In the genomic region with DNA sequence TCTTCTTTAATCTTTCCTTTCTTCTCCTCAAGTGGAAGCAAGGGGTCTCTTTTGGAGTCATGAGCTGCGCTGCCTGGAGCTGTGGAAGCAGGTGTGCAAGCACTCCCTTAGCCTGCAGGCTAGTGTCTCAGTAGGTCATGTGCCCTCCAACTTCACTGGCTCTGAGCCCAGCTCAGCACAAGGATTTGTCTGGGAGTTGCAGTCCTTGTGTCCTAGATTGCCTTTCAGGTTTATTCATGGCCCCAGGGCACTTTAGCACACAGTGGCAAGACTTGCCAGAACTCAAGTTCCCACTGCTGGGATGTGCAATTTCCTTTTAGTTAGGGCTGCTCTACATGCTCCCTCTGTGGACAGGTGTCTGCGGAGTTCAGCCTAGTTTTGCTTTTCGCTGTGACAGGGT, we compare ENCODE assay signal across 21 cellular contexts.
DNase-seq lines count a peak whose midpoint lies in the region; ATAC-seq and TF ChIP-seq lines count a peak whose summit lies in the region.
"Had no signal": no experiment of that assay in that cellular context is flagged by ENCODE, and none has a peak within 500 bp of the region (broad histone marks: within the 10 kb centered on the region; RNA-seq: fewer than 3 reads in every experiment).

No MANE protein-coding gene starts in this region.

- H4K91ac ChIP-seq in H9 (ENCODE audit: insufficient read length, low read depth, low read length): no peak overlapping the region

- H3T11ph ChIP-seq in H9 (ENCODE audit: low read length): no peak overlapping the region

- H3K4ac ChIP-seq in H9 (ENCODE audit: low read depth, low read length): no peak overlapping the region

- no peak overlapping the region for H3K14ac ChIP-seq in H9 (ENCODE audit: insufficient read depth, low read length)

- peak; percentile 16 for ATAC-seq in naive thymus-derived CD4-positive, alpha-beta T cell
- no peak for ATAC-seq in GM21529 (IDR thresholded peaks at IDR 0.05; ENCODE audit: unreplicated experiment)
- ATAC-seq: activated naive CD8-positive, alpha-beta T cell treated with anti-CD3 and anti-CD28 coated beads, Interleukin-2, amount 50 U/mL, for 24 hours; pancreas; sciatic nerve had no signal

- H3K27me3 Mint-ChIP-seq in naive thymus-derived CD4-positive, alpha-beta T cell: peaks cover 0 to 3% (median 0%) of the 10 kb centered on the region in 5 donors
- H3K27me3 Mint-ChIP-seq in H9 (ENCODE audit: low read depth): no peaks in the 10 kb centered on the region
- H3K27me3 Mint-ChIP-seq: activated naive CD8-positive, alpha-beta T cell treated with anti-CD3 and anti-CD28 coated beads, Interleukin-2, amount 50 U/mL, for 24 hours; naive B cell had no signal

- no peaks in the 10 kb centered on the region for H3K79me2 ChIP-seq in H9 (ENCODE audit: insufficient read depth, low read length)

- H3K27ac ChIP-seq in SJCRH30: no peak overlapping the region
- H3K27ac ChIP-seq in naive thymus-derived CD4-positive, alpha-beta T cell (ENCODE audit: low read depth, low read length): no peak overlapping the region
- no peak overlapping the region for H3K27ac ChIP-seq in H9 (ENCODE audit: insufficient read length, low read depth, low read length)
- H3K27ac ChIP-seq: coronary artery, pancreas, transverse colon had no signal

- no peak overlapping the region for H2AFZ ChIP-seq in H9 (ENCODE audit: low read length)

- no peak overlapping the region for H2BK20ac ChIP-seq in H9 (ENCODE audit: low read depth, low read length, poor library complexity, severe bottlenecking)

- no peak overlapping the region for H4K8ac ChIP-seq in H9 (replicated peaks; ENCODE audit: insufficient read length, low read depth, low read length)

- H3K27me3 ChIP-seq in SJCRH30: no peaks in the 10 kb centered on the region
- H3K27me3 ChIP-seq in naive thymus-derived CD4-positive, alpha-beta T cell (ENCODE audit: control insufficient read depth in 2 of 2, insufficient read depth in 2 of 2, low read length in 2 of 2): no peaks in the 10 kb centered on the region
- H3K27me3 ChIP-seq in H9 (ENCODE audit: insufficient read depth, low read length): no peaks in the 10 kb centered on the region
- H3K27me3 ChIP-seq: pancreas, transverse colon had no signal

- no peak overlapping the region for H3K4me3 Mint-ChIP-seq in naive thymus-derived CD4-positive, alpha-beta T cell
- no peak overlapping the region for H3K4me3 Mint-ChIP-seq in H9
- H3K4me3 Mint-ChIP-seq: activated naive CD8-positive, alpha-beta T cell treated with anti-CD3 and anti-CD28 coated beads, Interleukin-2, amount 50 U/mL, for 24 hours; naive B cell had no signal

- H2BK5ac ChIP-seq in H9 (ENCODE audit: insufficient read length, low read length): no peak overlapping the region

- DNase-seq in ELF-1 (ENCODE audit: low read depth, low spot score): peak; percentile 3
- DNase-seq in NCI-H1417 treated with DMSO at 0.1 percent for 48 hours (lab: John Stamatoyannopoulos, UW): peak; percentile 71
- DNase-seq in SJCRH30: peak; percentile 43 to 71
- no peak for DNase-seq in naive thymus-derived CD4-positive, alpha-beta T cell
- DNase-seq in amniotic stem cell (lab: John Stamatoyannopoulos, UW): no peak
- DNase-seq in KG1 (lab: John Stamatoyannopoulos, UW): no peak
- DNase-seq in H9: no peak
- DNase-seq: activated CD4-positive, alpha-beta T cell treated with anti-CD3 and anti-CD28 coated beads, Interleukin-2, amount 50 U/mL, for 1 hour; activated CD8-positive, alpha-beta memory T cell treated with anti-CD3 and anti-CD28 coated beads, Interleukin-2, amount 50 U/mL, for 4 hours; activated naive CD8-positive, alpha-beta T cell treated with anti-CD3 and anti-CD28 coated beads, Interleukin-2, amount 50 U/mL, for 24 hours; AML-193; EL; H7; naive B cell; NK-92 treated with Interleukin-12 subunit alpha and Interleukin-12 subunit beta, amount 100 ng/mL, for 24 hours; stimulated activated naive CD4-positive, alpha-beta T cell treated with Interleukin-2 at 50 U/mL for 16 hours; transverse colon had no signal

- peaks cover 0 to 12% (median 4%) of the 10 kb centered on the region in 11 donors for H3K9me3 Mint-ChIP-seq in naive thymus-derived CD4-positive, alpha-beta T cell
- H3K9me3 Mint-ChIP-seq in H9: peaks cover 0 to 8% of the 10 kb centered on the region in 2 experiments; a peak in 1 of 5 replicates

- H4K20me1 ChIP-seq in H9 (ENCODE audit: control insufficient read depth, insufficient read depth, insufficient read length): no peaks in the 10 kb centered on the region

- intact Hi-C loops in naive thymus-derived CD4-positive, alpha-beta T cell (cut with micrococcal nuclease): no loop called here

- H3K23ac ChIP-seq in H9 (ENCODE audit: insufficient read length, low read depth, low read length): no peak overlapping the region

- no peak overlapping the region for H3K4me3 ChIP-seq in SJCRH30
- no peak overlapping the region for H3K4me3 ChIP-seq in naive thymus-derived CD4-positive, alpha-beta T cell (ENCODE audit: low read length)
- H3K4me3 ChIP-seq: coronary artery, pancreas, transverse colon had no signal

- no peak overlapping the region for H4K5ac ChIP-seq in H9 (ENCODE audit: insufficient read length, low read depth, low read length)

- CTCF ChIA-PET in naive thymus-derived CD4-positive, alpha-beta T cell (lab: Charles Lee): no interaction called here

- H2BK15ac ChIP-seq in H9 (ENCODE audit: low read depth, low read length): no peak overlapping the region

- no peak overlapping the region for H2AK5ac ChIP-seq in H9 (ENCODE audit: insufficient read length, low read length)

- H2BK120ac ChIP-seq in H9 (ENCODE audit: low read depth, low read length, poor library complexity, severe bottlenecking): no peak overlapping the region

- H2BK12ac ChIP-seq in H9 (ENCODE audit: insufficient read length, low read depth, low read length): no peak overlapping the region

- no peak overlapping the region for H3K56ac ChIP-seq in H9 (ENCODE audit: insufficient read length, low read depth, low read length)

- no peaks in the 10 kb centered on the region for H3K4me1 ChIP-seq in SJCRH30
- no peaks in the 10 kb centered on the region for H3K4me1 ChIP-seq in naive thymus-derived CD4-positive, alpha-beta T cell (ENCODE audit: control insufficient read depth in 2 of 2, insufficient read depth in 2 of 2, low read length in 2 of 2)
- no peaks in the 10 kb centered on the region for H3K4me1 ChIP-seq in H9 (ENCODE audit: insufficient read depth, low read length)
- H3K4me1 ChIP-seq: pancreas, transverse colon had no signal

- H3K36me3 ChIP-seq in SJCRH30: no peaks in the 10 kb centered on the region
- H3K36me3 ChIP-seq in naive thymus-derived CD4-positive, alpha-beta T cell (ENCODE audit: control insufficient read depth in 2 of 3, insufficient read depth in 3 of 3, low read length in 3 of 3): no peaks in the 10 kb centered on the region
- H3K36me3 ChIP-seq: pancreas, transverse colon had no signal

- H3K27ac Mint-ChIP-seq in naive thymus-derived CD4-positive, alpha-beta T cell: no peak overlapping the region
- no peak overlapping the region for H3K27ac Mint-ChIP-seq in H9
- H3K27ac Mint-ChIP-seq: activated naive CD8-positive, alpha-beta T cell treated with anti-CD3 and anti-CD28 coated beads, Interleukin-2, amount 50 U/mL, for 24 hours; naive B cell had no signal

- H3K9ac ChIP-seq in H9 (ENCODE audit: extremely low read depth, insufficient read length, low read length): no peak overlapping the region

- no peaks in the 10 kb centered on the region for H3K23me2 ChIP-seq in H9 (ENCODE audit: insufficient read length, low read depth, low read length, poor library complexity, severe bottlenecking)

- POLR2A ChIA-PET in naive thymus-derived CD4-positive, alpha-beta T cell (lab: Charles Lee): no interaction called here

- H3K18ac ChIP-seq in H9 (ENCODE audit: insufficient read length, low read depth, low read length): no peak overlapping the region

- no peaks in the 10 kb centered on the region for H3K36me3 Mint-ChIP-seq in naive thymus-derived CD4-positive, alpha-beta T cell
- H3K36me3 Mint-ChIP-seq in H9 (ENCODE audit: insufficient read depth in 1 of 3, low read depth in 3 of 3): peaks cover 0 to 3% (median 2%) of the 10 kb centered on the region in 3 experiments; a peak in 2 of 7 replicates
- H3K36me3 Mint-ChIP-seq: naive B cell had no signal

- H3K9me3 ChIP-seq in SJCRH30 (replicated peaks): no peaks in the 10 kb centered on the region
- no peaks in the 10 kb centered on the region for H3K9me3 ChIP-seq in naive thymus-derived CD4-positive, alpha-beta T cell (ENCODE audit: control insufficient read depth in 2 of 3, low read length in 3 of 3)
- H3K9me3 ChIP-seq in H9 (ENCODE audit: control insufficient read depth, low read depth, low read length): no peaks in the 10 kb centered on the region
- H3K9me3 ChIP-seq: pancreas, transverse colon had no signal

- H3K79me1 ChIP-seq in H9 (ENCODE audit: insufficient read depth, low read depth, low read length, poor library complexity, severe bottlenecking): no peaks in the 10 kb centered on the region

- no CpG with 5 or more reads among the region's 3 CpGs for WGBS in H9 (ENCODE audit: extremely low coverage, insufficient read length, low lambda C conversion rate)

- H3K4me1 Mint-ChIP-seq in naive thymus-derived CD4-positive, alpha-beta T cell: peaks cover 0 to 4% (median 0%) of the 10 kb centered on the region in 7 donors
- peaks cover 7 to 19% of the 10 kb centered on the region in 2 experiments; a peak in 2 of 4 replicates for H3K4me1 Mint-ChIP-seq in H9
- H3K4me1 Mint-ChIP-seq: activated naive CD8-positive, alpha-beta T cell treated with anti-CD3 and anti-CD28 coated beads, Interleukin-2, amount 50 U/mL, for 24 hours; naive B cell had no signal

- no peak for TF ChIP-seq CTCF in H9 (conservative IDR thresholded peaks at IDR 0.05)

- no peak overlapping the region for H3K4me2 ChIP-seq in H9 (ENCODE audit: insufficient read depth, insufficient read length, low read length)

Comparison
In these comparisons a context has a peak if more than half of its experiments do, and no peak if none do; other contexts are left out.
1. DNase-seq: peak in ELF-1 (single experiment), NCI-H1417 treated with DMSO at 0.1 percent for 48 hours (single experiment) and SJCRH30 (2 of 2); none in naive thymus-derived CD4-positive, alpha-beta T cell (0 of 9), amniotic stem cell (single experiment), KG1 (single experiment) and H9 (single experiment).